ENCODE assay signal across 8 cellular contexts in the genomic region with DNA sequence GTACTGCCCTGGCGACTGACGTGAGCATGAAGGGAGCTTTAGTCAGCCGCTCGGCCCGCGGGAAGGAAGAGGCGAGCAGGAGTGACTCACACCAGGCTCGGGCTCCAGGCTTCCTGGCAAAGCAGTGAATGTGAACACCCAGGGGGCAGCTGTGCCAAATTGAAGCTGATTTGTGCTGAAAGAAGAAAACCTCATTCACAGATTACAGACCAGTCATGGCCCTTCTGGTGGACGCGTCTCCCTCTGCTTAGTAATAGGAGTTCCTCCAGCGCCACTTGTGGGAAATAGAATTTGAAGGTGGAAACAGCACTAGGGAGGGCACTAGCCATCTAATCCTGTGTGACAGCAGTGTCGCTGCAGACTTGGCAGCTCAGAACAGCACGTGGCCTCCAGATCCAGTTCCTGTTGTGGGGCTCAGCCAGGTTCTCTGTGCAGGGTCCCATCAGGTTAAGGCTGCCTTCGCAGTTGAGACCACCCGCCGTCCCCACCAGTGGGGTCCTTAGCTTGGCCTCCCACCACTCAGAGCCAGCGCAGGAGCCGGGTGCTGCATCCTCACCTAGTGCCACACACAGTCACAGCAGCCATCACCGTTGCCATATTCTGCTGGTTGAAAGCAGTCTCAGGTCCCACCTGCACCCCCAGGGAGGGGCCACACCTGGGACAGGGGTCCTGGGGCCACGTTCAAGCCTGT.
DNase-seq lines count a peak whose midpoint lies in the region; ATAC-seq and TF ChIP-seq lines count a peak whose summit lies in the region.

No MANE protein-coding gene starts in this region.

- intact Hi-C loops in activated naive CD4-positive, alpha-beta T cell treated with anti-CD3 and anti-CD28 coated beads for 36 hours (cut with micrococcal nuclease): no loop called here

- H3K9me3 Mint-ChIP-seq in activated naive CD4-positive, alpha-beta T cell treated with anti-CD3 and anti-CD28 coated beads for 36 hours: no peaks in the 10 kb centered on the region
- H3K9me3 Mint-ChIP-seq in activated CD8-positive, alpha-beta T cell treated with anti-CD3 and anti-CD28 coated beads, Interleukin-2, amount 10 ng/mL, durations not matched to agents 7 days and 5 days (ENCODE audit: insufficient read depth): no peaks in the 10 kb centered on the region

- no peak for TF ChIP-seq EP300 in gastroesophageal sphincter (IDR thresholded peaks at IDR 0.05)

- peaks cover 0 to 55% of the 10 kb centered on the region in 2 donors for H3K36me3 ChIP-seq in gastroesophageal sphincter

- H3K4me3 Mint-ChIP-seq in activated naive CD4-positive, alpha-beta T cell treated with anti-CD3 and anti-CD28 coated beads for 36 hours: no peak overlapping the region
- H3K4me3 Mint-ChIP-seq in activated CD8-positive, alpha-beta T cell treated with anti-CD3 and anti-CD28 coated beads, Interleukin-2, amount 10 ng/mL, durations not matched to agents 7 days and 5 days: no peak overlapping the region

- H3K4me1 ChIP-seq in gastroesophageal sphincter: peaks cover 0 to 10% (median 3%) of the 10 kb centered on the region in 3 donors

- no peak overlapping the region for H3K4me3 ChIP-seq in gastroesophageal sphincter

- no peak for TF ChIP-seq CTCF in gastroesophageal sphincter (IDR thresholded peaks at IDR 0.05)

- ATAC-seq in activated CD8-positive, alpha-beta T cell treated with anti-CD3 and anti-CD28 coated beads, Interleukin-2, amount 10 ng/mL, durations not matched to agents 7 days and 5 days: peak; percentile 34
- peak; percentile 77 for ATAC-seq in gastroesophageal sphincter
- no peak for ATAC-seq in GM18520 (IDR thresholded peaks at IDR 0.05; ENCODE audit: unreplicated experiment)

- H3K27me3 ChIP-seq in gastroesophageal sphincter: no peaks in the 10 kb centered on the region

- 66 to 67% methylated on average over 2 to 8 of the region's 20 CpGs for WGBS in gastroesophageal sphincter (ENCODE audit: low coverage in 1 of 2), 2 donors

- peaks cover 31% of the 10 kb centered on the region for H3K4me1 Mint-ChIP-seq in activated naive CD4-positive, alpha-beta T cell treated with anti-CD3 and anti-CD28 coated beads for 36 hours (ENCODE audit: low read depth)
- peaks cover 58% of the 10 kb centered on the region for H3K4me1 Mint-ChIP-seq in activated CD8-positive, alpha-beta T cell treated with anti-CD3 and anti-CD28 coated beads, Interleukin-2, amount 10 ng/mL, durations not matched to agents 7 days and 5 days (ENCODE audit: low read depth)

- no peak for TF ChIP-seq POLR2A in gastroesophageal sphincter (IDR thresholded peaks at IDR 0.05)

- peak; percentile 75 for DNase-seq in activated naive CD4-positive, alpha-beta T cell treated with anti-CD3 and anti-CD28 coated beads for 36 hours
- DNase-seq in activated naive CD4-positive, alpha-beta T cell (lab: John Stamatoyannopoulos, UW): no peak
- DNase-seq in activated CD8-positive, alpha-beta T cell treated with anti-CD3 and anti-CD28 coated beads, Interleukin-2, amount 10 ng/mL, durations not matched to agents 7 days and 5 days: no peak
- DNase-seq in renal cortical epithelial cell (ENCODE audit: low read depth) (peak; percentile 74), NCI-H1417 treated with DMSO at 0.1 percent for 48 hours (lab: John Stamatoyannopoulos, UW) (no peak), NCI-H146 treated with DMSO at 0.1 percent for 48 hours (lab: John Stamatoyannopoulos, UW; ENCODE audit: unreplicated experiment) (no peak)

- H3K27ac ChIP-seq in gastroesophageal sphincter: peak overlapping the region in 3 of 4 donors; percentile 41 to 68 (median 46)

- H3K27ac Mint-ChIP-seq in activated naive CD4-positive, alpha-beta T cell treated with anti-CD3 and anti-CD28 coated beads for 36 hours: peak overlapping the region; percentile 83
- peak overlapping the region; percentile 78 for H3K27ac Mint-ChIP-seq in activated CD8-positive, alpha-beta T cell treated with anti-CD3 and anti-CD28 coated beads, Interleukin-2, amount 10 ng/mL, durations not matched to agents 7 days and 5 days

- CTCF ChIA-PET in activated naive CD4-positive, alpha-beta T cell treated with anti-CD3 and anti-CD28 coated beads for 36 hours (lab: Charles Lee): interaction anchor here (0.6 to 1.6 kb wide), 2 partner anchors 18 to 274 kb away, joined by 3 to 7 read pairs; no protein-coding TSS in a partner anchor
- CTCF ChIA-PET in activated CD8-positive, alpha-beta T cell treated with anti-CD3 and anti-CD28 coated beads, Interleukin-2, amount 10 ng/mL, durations not matched to agents 7 days and 5 days (lab: Charles Lee): interaction anchor here (1.2 kb wide), 1 partner anchor 71 kb away, joined by 3 read pairs; no protein-coding TSS in a partner anchor

- POLR2A ChIA-PET in activated CD8-positive, alpha-beta T cell treated with anti-CD3 and anti-CD28 coated beads, Interleukin-2, amount 10 ng/mL, durations not matched to agents 7 days and 5 days (lab: Charles Lee): interaction anchor here (0.6 to 1.6 kb wide), 3 partner anchors 36 to 372 kb away, joined by 3 read pairs; no protein-coding TSS in a partner anchor

- peaks cover 16% of the 10 kb centered on the region for H3K36me3 Mint-ChIP-seq in activated naive CD4-positive, alpha-beta T cell treated with anti-CD3 and anti-CD28 coated beads for 36 hours (ENCODE audit: low read depth)
- H3K36me3 Mint-ChIP-seq in activated CD8-positive, alpha-beta T cell treated with anti-CD3 and anti-CD28 coated beads, Interleukin-2, amount 10 ng/mL, durations not matched to agents 7 days and 5 days (ENCODE audit: low read depth): peaks cover 59% of the 10 kb centered on the region

- no peaks in the 10 kb centered on the region for H3K27me3 Mint-ChIP-seq in activated naive CD4-positive, alpha-beta T cell treated with anti-CD3 and anti-CD28 coated beads for 36 hours (ENCODE audit: low read depth)
- no peaks in the 10 kb centered on the region for H3K27me3 Mint-ChIP-seq in activated CD8-positive, alpha-beta T cell treated with anti-CD3 and anti-CD28 coated beads, Interleukin-2, amount 10 ng/mL, durations not matched to agents 7 days and 5 days (ENCODE audit: low read depth)

- no peaks in the 10 kb centered on the region for H3K9me3 ChIP-seq in gastroesophageal sphincter

Comparison
In these comparisons a context has a peak if more than half of its experiments do, and no peak if none do; other contexts are left out.
1. DNase-seq: peak in activated naive CD4-positive, alpha-beta T cell treated with anti-CD3 and anti-CD28 coated beads for 36 hours (single experiment) and renal cortical epithelial cell (single experiment); none in activated naive CD4-positive, alpha-beta T cell (0 of 4), activated CD8-positive, alpha-beta T cell treated with anti-CD3 and anti-CD28 coated beads, Interleukin-2, amount 10 ng/mL, durations not matched to agents 7 days and 5 days (single experiment), NCI-H1417 treated with DMSO at 0.1 percent for 48 hours (single experiment) and NCI-H146 treated with DMSO at 0.1 percent for 48 hours (single experiment).